26 cellular contexts compared by ENCODE assay signal in the genomic region with DNA sequence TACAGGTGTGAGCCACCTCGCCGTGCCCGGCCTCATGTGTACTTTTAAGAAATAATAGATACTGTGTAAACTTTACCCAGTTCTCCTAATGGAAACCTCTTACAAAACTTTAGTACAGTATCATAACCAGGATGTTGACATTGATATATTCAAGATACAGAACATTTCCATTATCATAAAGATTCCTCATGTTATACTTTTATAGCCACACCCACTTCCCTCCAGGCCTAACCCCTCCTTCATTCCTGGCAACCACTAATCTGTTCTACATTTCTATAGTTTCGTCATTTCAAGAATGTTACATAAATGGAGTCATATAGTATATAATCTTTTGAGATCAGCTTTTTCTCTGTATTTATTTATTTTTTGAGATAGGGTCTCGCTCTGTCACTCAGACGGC. TPM values are rescaled to one million over a fixed set of nuclear protein-coding genes. Genes with fewer than 3 reads are reported as not detected.
"Had no signal": no experiment of that assay in that cellular context is flagged by ENCODE, and none has a peak within 500 bp of the region (broad histone marks: within the 10 kb centered on the region; RNA-seq: fewer than 3 reads in every experiment).

No MANE protein-coding gene starts in this region.

- DNase-seq: activated CD4-positive, alpha-beta T cell treated with anti-CD3 and anti-CD28 coated beads for 4 hours; activated CD8-positive, alpha-beta memory T cell treated with anti-CD3 and anti-CD28 coated beads, Interleukin-2, amount 50 U/mL, for 4 hours; activated CD8-positive, alpha-beta T cell treated with anti-CD3 and anti-CD28 coated beads for 36 hours; activated gamma-delta T cell treated with Interleukin-2 at 50 U/mL for 16 hours; activated naive CD4-positive, alpha-beta T cell treated with anti-CD3 and anti-CD28 coated beads, Interleukin-2, amount 10 ng/mL, durations not matched to agents 7 days and 5 days; activated naive CD8-positive, alpha-beta T cell treated with anti-CD3 and anti-CD28 coated beads, Interleukin-2, amount 10 ng/mL, durations not matched to agents 7 days and 5 days; activated T-cell treated with anti-CD3 and anti-CD28 coated beads, Interleukin-2, amount 50 U/mL, for 72 hours; amniotic stem cell; body of pancreas; KG1; NCI-H1092 treated with DMSO at 0.1 percent for 48 hours; NCI-H1417 treated with DMSO at 0.1 percent for 48 hours; NCI-H1694 treated with DMSO at 0.1 percent for 48 hours; NCI-H2029 treated with DMSO at 0.1 percent for 48 hours; NCI-H345; NCI-H510A; NCI-H526 treated with DMSO at 0.1 percent for 48 hours; NCI-H82; RPMI8226; SHP77; T-cell; WERI-Rb-1 had no signal

- H3K27me3 ChIP-seq: ascending aorta, body of pancreas, cardiac muscle cell had no signal

- ATAC-seq: activated CD8-positive, alpha-beta T cell treated with anti-CD3 and anti-CD28 coated beads for 36 hours; activated T-cell treated with anti-CD3 and anti-CD28 coated beads, Interleukin-2, amount 50 U/mL, for 72 hours; body of pancreas; Panc1; T-cell had no signal

- H3K9me3 ChIP-seq: ascending aorta, body of pancreas had no signal

- H3K27ac ChIP-seq: ascending aorta, body of pancreas, cardiac muscle cell, WERI-Rb-1 had no signal

- H3K36me3 ChIP-seq: ascending aorta, cardiac muscle cell, WERI-Rb-1 had no signal

- H3K4me3 ChIP-seq: ascending aorta, body of pancreas, cardiac muscle cell had no signal

- H3K4me1 ChIP-seq: ascending aorta, body of pancreas had no signal

RNA-seq across cellular contexts. Expression of a gene that starts 52.6 kb away (rescaled TPM):
- total RNA-seq: ascending aorta, LHCN-M2 had no signal
